In genomic region chr3:192444791-192445106, GRCh38 we compare ENCODE assay signal across 8 cellular contexts.
DNase-seq lines count a peak whose midpoint lies in the region; TF ChIP-seq lines count a peak whose summit lies in the region.
"Had no signal": no experiment of that assay in that cellular context is flagged by ENCODE, and none has a peak within 500 bp of the region (broad histone marks: within the 10 kb centered on the region; RNA-seq: fewer than 3 reads in every experiment).

No MANE protein-coding gene starts in this region.

- H2BK12ac ChIP-seq in neuronal stem cell (ENCODE audit: low read length) = no peak overlapping the region

- H3K79me1 ChIP-seq in neuronal stem cell (ENCODE audit: low read depth, low read length) = no peaks in the 10 kb centered on the region

- no peak overlapping the region for H3K23ac ChIP-seq in neuronal stem cell (ENCODE audit: low read depth, low read length, poor library complexity)

- DNase-seq in CD14-positive monocyte (ENCODE audit: low spot score) (no peak), chondrocyte (ENCODE audit: low spot score) (no peak), neuronal stem cell (ENCODE audit: low spot score) (no peak), left ventricle myocardium inferior (no peak), osteoblast (ENCODE audit: insufficient read length, low spot score, missing footprints) (no peak), cerebellum (ENCODE audit: low spot score) (no peak)

- no peak overlapping the region for H3K4me3 Mint-ChIP-seq in CD14-positive monocyte
- H3K4me3 Mint-ChIP-seq in chondrocyte (ENCODE audit: unreplicated experiment) = no peak overlapping the region

- H3K4me3 ChIP-seq in OCI-LY3 (ENCODE audit: low read length) = 0 out of 2 replicates have a peak overlapping the region, but pooled peaks have one; percentile 25
- H3K4me3 ChIP-seq in neuronal stem cell (ENCODE audit: low read length in 2 of 2) = no peak overlapping the region
- no peak overlapping the region for H3K4me3 ChIP-seq in left ventricle myocardium inferior
- no peak overlapping the region for H3K4me3 ChIP-seq in osteoblast (ENCODE audit: insufficient read depth, low read length)
- H3K4me3 ChIP-seq: HAP-1 had no signal

- H3K27me3 ChIP-seq in OCI-LY3 (ENCODE audit: low read depth, low read length) (peaks cover 31% of the 10 kb centered on the region), neuronal stem cell (ENCODE audit: control insufficient read depth in 3 of 3, insufficient read depth in 3 of 3, low read depth in 1 of 3, low read length in 3 of 3) (no peaks in the 10 kb centered on the region), left ventricle myocardium inferior (ENCODE audit: low read depth) (no peaks in the 10 kb centered on the region), osteoblast (ENCODE audit: insufficient read depth, low read length) (peaks cover 8% of the 10 kb centered on the region)

- peak; percentile 44 for TF ChIP-seq CTCF in CD14-positive monocyte (IDR thresholded peaks at IDR 0.05)
- TF ChIP-seq CTCF in OCI-LY3 (IDR thresholded peaks at IDR 0.05; ENCODE audit: low read depth, low read length) = no peak
- peak; percentile 54 for TF ChIP-seq CTCF in chondrocyte (IDR thresholded peaks at IDR 0.05)
- no peak for TF ChIP-seq CTCF in left ventricle myocardium inferior (IDR thresholded peaks at IDR 0.05; ENCODE audit: borderline replicate concordance)
- TF ChIP-seq CTCF in osteoblast (IDR thresholded peaks at IDR 0.05; ENCODE audit: extremely low read depth, low read depth, low read length) = no peak

- no peak overlapping the region for H3K9ac ChIP-seq in OCI-LY3 (ENCODE audit: low read length)
- no peak overlapping the region for H3K9ac ChIP-seq in neuronal stem cell (ENCODE audit: low read depth, low read length, poor library complexity)

- peak overlapping the region; percentile 84; the same call in 1 of the 2 replicates for H2AFZ ChIP-seq in OCI-LY3 (ENCODE audit: low read depth, low read length)
- peak overlapping the region; percentile 55 for H2AFZ ChIP-seq in neuronal stem cell (ENCODE audit: low read length)
- H2AFZ ChIP-seq in osteoblast (ENCODE audit: low read length) = no peak overlapping the region

- H3K79me2 ChIP-seq in OCI-LY3 (ENCODE audit: low read length) = no peaks in the 10 kb centered on the region
- H3K79me2 ChIP-seq in osteoblast (ENCODE audit: insufficient read depth, low read length) = no peaks in the 10 kb centered on the region

- H3K4me1 Mint-ChIP-seq in CD14-positive monocyte (no peaks in the 10 kb centered on the region), chondrocyte (ENCODE audit: low read depth) (no peaks in the 10 kb centered on the region)

- intact Hi-C loops in CD14-positive monocyte (cut with micrococcal nuclease) (no loop called here), left ventricle myocardium inferior (cut with micrococcal nuclease) (loop anchor here (5.0 to 10.0 kb wide), 2 partner anchors 260 to 312 kb away; no protein-coding TSS in a partner anchor)

- no peaks in the 10 kb centered on the region for H3K9me3 Mint-ChIP-seq in CD14-positive monocyte
- no peaks in the 10 kb centered on the region for H3K9me3 Mint-ChIP-seq in chondrocyte (ENCODE audit: low read depth)

- no peak overlapping the region for H2BK120ac ChIP-seq in neuronal stem cell (ENCODE audit: low read depth, low read length)

- H3K36me3 ChIP-seq in OCI-LY3 (replicated peaks; ENCODE audit: low read depth, low read length) = no peaks in the 10 kb centered on the region
- H3K36me3 ChIP-seq in neuronal stem cell (replicated peaks in 1 of 2; ENCODE audit: control insufficient read depth in 2 of 2, insufficient read depth in 2 of 2, low read length in 2 of 2) = no peaks in the 10 kb centered on the region
- H3K36me3 ChIP-seq in left ventricle myocardium inferior = no peaks in the 10 kb centered on the region
- no peaks in the 10 kb centered on the region for H3K36me3 ChIP-seq in osteoblast (ENCODE audit: insufficient read depth, low read length)
- H3K36me3 ChIP-seq: HAP-1 had no signal

- H3K14ac ChIP-seq in neuronal stem cell (ENCODE audit: low read length) = no peak overlapping the region

- no peak overlapping the region for H2BK5ac ChIP-seq in neuronal stem cell (ENCODE audit: low read length)

- H3K4me1 ChIP-seq in OCI-LY3 (ENCODE audit: low read length) (peaks cover 9% of the 10 kb centered on the region), neuronal stem cell (ENCODE audit: control insufficient read depth in 2 of 2, insufficient read depth in 1 of 2, low read depth in 1 of 2, low read length in 2 of 2) (peaks cover 2 to 9% of the 10 kb centered on the region in 2 donors), left ventricle myocardium inferior (peaks cover 39% of the 10 kb centered on the region), osteoblast (ENCODE audit: insufficient read depth, low read length) (no peaks in the 10 kb centered on the region)
- H3K4me1 ChIP-seq: HAP-1 had no signal

- H3K27me3 Mint-ChIP-seq in CD14-positive monocyte (ENCODE audit: low read depth in 3 of 3) (peaks cover 6 to 13% (median 12%) of the 10 kb centered on the region in 3 donors), chondrocyte (ENCODE audit: low read depth) (peaks cover 40% of the 10 kb centered on the region)

- no peak overlapping the region for H2BK15ac ChIP-seq in neuronal stem cell (ENCODE audit: low read length)

- H4K8ac ChIP-seq in neuronal stem cell (ENCODE audit: low read depth, low read length) = no peak overlapping the region

- no peak overlapping the region for H4K91ac ChIP-seq in neuronal stem cell (ENCODE audit: low read depth, low read length, poor library complexity)

- no peak overlapping the region for H3K18ac ChIP-seq in neuronal stem cell (ENCODE audit: low read length)

- H3K4me2 ChIP-seq in OCI-LY3 (ENCODE audit: low read length) (peak overlapping the region; percentile 51; the same call in 1 of the 2 replicates), neuronal stem cell (ENCODE audit: insufficient read depth, low read length, poor library complexity, severe bottlenecking) (no peak overlapping the region), osteoblast (ENCODE audit: insufficient read depth, low read length) (no peak overlapping the region)

- H3K4ac ChIP-seq in neuronal stem cell (ENCODE audit: low read length) = no peak overlapping the region

- H3K36me3 Mint-ChIP-seq in CD14-positive monocyte (no peaks in the 10 kb centered on the region), chondrocyte (ENCODE audit: low read depth) (no peaks in the 10 kb centered on the region)

- H3K27ac ChIP-seq in OCI-LY3 (ENCODE audit: low read length) (no peak overlapping the region), neuronal stem cell (replicated peaks; ENCODE audit: low read length) (no peak overlapping the region), left ventricle myocardium inferior (replicated peaks) (no peak overlapping the region), osteoblast (ENCODE audit: low read depth, low read length) (no peak overlapping the region)

- H3K9me3 ChIP-seq in OCI-LY3 (ENCODE audit: insufficient read depth, low read length) (no peaks in the 10 kb centered on the region), neuronal stem cell (replicated peaks in 1 of 2; ENCODE audit: control insufficient read depth in 2 of 2, insufficient read depth in 1 of 2, low read depth in 1 of 2, low read length in 2 of 2) (no peaks in the 10 kb centered on the region), left ventricle myocardium inferior (replicated peaks) (no peaks in the 10 kb centered on the region), osteoblast (ENCODE audit: low read depth, low read length) (no peaks in the 10 kb centered on the region)
- H3K9me3 ChIP-seq: HAP-1 had no signal

- no peak overlapping the region for H2AK5ac ChIP-seq in neuronal stem cell (ENCODE audit: low read depth, low read length)

- no CpG with 5 or more reads among the region's 4 CpGs for WGBS in neuronal stem cell (ENCODE audit: extremely low coverage in 2 of 2, insufficient read length in 2 of 2, insufficient replicate concordance in 1 of 2), 2 donors

- H4K20me1 ChIP-seq in OCI-LY3 (ENCODE audit: insufficient read depth, low read length) = no peaks in the 10 kb centered on the region
- H4K20me1 ChIP-seq in osteoblast (ENCODE audit: insufficient read depth, low read length) = no peaks in the 10 kb centered on the region

- H3K27ac Mint-ChIP-seq in CD14-positive monocyte = no peak overlapping the region
- no peak overlapping the region for H3K27ac Mint-ChIP-seq in chondrocyte (ENCODE audit: unreplicated experiment)

Comparison
In these comparisons a context has a peak if more than half of its experiments do, and no peak if none do; other contexts are left out.
1. CTCF ChIP-seq: peak in CD14-positive monocyte (single experiment) and chondrocyte (single experiment); none in OCI-LY3 (single experiment), left ventricle myocardium inferior (single experiment) and osteoblast (single experiment).